Comparison of ENCODE assay signal across 8 cellular contexts in genomic region chr1:241639653-241640148, GRCh38. TPM values are rescaled to one million over a fixed set of nuclear protein-coding genes. Genes with fewer than 3 reads are reported as not detected.
A peak's percentile ranks its signal among the peaks of the same experiment; 100 is the strongest.
DNase-seq lines count a peak whose midpoint lies in the region; ATAC-seq lines count a peak whose summit lies in the region.

No MANE protein-coding gene starts in this region.

- H3K4me3 Mint-ChIP-seq in activated T-cell treated with anti-CD3 and anti-CD28 coated beads, Interleukin-2, amount 50 U/mL, for 4 hours, result peak overlapping the region; percentile 90

- peaks cover 8% of the 10 kb centered on the region for H3K9me3 Mint-ChIP-seq in activated T-cell treated with anti-CD3 and anti-CD28 coated beads, Interleukin-2, amount 50 U/mL, for 4 hours

- DNase-seq in activated CD8-positive, alpha-beta memory T cell treated with anti-CD3 and anti-CD28 coated beads for 24 hours, result peak; percentile 86
- no peak for DNase-seq in activated CD8-positive, alpha-beta memory T cell treated with anti-CD3 and anti-CD28 coated beads, Interleukin-2, amount 50 U/mL, for 4 hours
- DNase-seq in NCI-H1930 (lab: John Stamatoyannopoulos, UW) (peak; percentile 27 to 57), head of caudate nucleus (peak in 31 of 42 donors; percentile 4 to 56 (median 20)), retina (peak; percentile 78), cerebellum (ENCODE audit: low spot score) (no peak)
- DNase-seq in activated T-cell treated with anti-CD3 and anti-CD28 coated beads, Interleukin-2, amount 50 U/mL, for 4 hours, result peak; percentile 6

- ATAC-seq in HG02763 (IDR thresholded peaks at IDR 0.05; ENCODE audit: unreplicated experiment), result peak; percentile 40
- peak; percentile 30 to 38 for ATAC-seq in activated T-cell treated with anti-CD3 and anti-CD28 coated beads, Interleukin-2, amount 50 U/mL, for 4 hours

- intact Hi-C loops in head of caudate nucleus (cut with DNase I), result loop anchor here (5.0 kb wide), 1 partner anchor 208 kb away; the partner anchor contains the start of gene EXO1

- H3K36me3 Mint-ChIP-seq in activated T-cell treated with anti-CD3 and anti-CD28 coated beads, Interleukin-2, amount 50 U/mL, for 4 hours (ENCODE audit: insufficient read depth), result peaks cover 12% of the 10 kb centered on the region

- H3K4me1 Mint-ChIP-seq in activated T-cell treated with anti-CD3 and anti-CD28 coated beads, Interleukin-2, amount 50 U/mL, for 4 hours (ENCODE audit: low read depth), result peaks cover 40% of the 10 kb centered on the region

- no peaks in the 10 kb centered on the region for H3K27me3 Mint-ChIP-seq in activated T-cell treated with anti-CD3 and anti-CD28 coated beads, Interleukin-2, amount 50 U/mL, for 4 hours (ENCODE audit: low read depth)

RNA-seq across cellular contexts. Expression of gene CHML, which starts 0.5 kb away (rescaled TPM):
- 10 to 100 TPM; 27.2 to 46.7 (median 28.9) TPM for total RNA-seq in activated T-cell treated with anti-CD3 and anti-CD28 coated beads, Interleukin-2, amount 50 U/mL, for 4 hours
- 59.8 TPM for total RNA-seq in cerebellum

RNA-seq across cellular contexts. Expression of gene OPN3, which starts 0.5 kb away (rescaled TPM):
- total RNA-seq in activated T-cell treated with anti-CD3 and anti-CD28 coated beads, Interleukin-2, amount 50 U/mL, for 4 hours, result 1 to 10 TPM; 6.2 to 8.5 (median 6.9) TPM
- 10.2 TPM for total RNA-seq in cerebellum

RNA-seq across cellular contexts. Expression of gene WDR64, which starts 12.4 kb away (rescaled TPM):
- total RNA-seq in activated T-cell treated with anti-CD3 and anti-CD28 coated beads, Interleukin-2, amount 50 U/mL, for 4 hours, result under 1 TPM in 2 of 3 donors, not detected in 1; 0.13 to 0.14 TPM
- not detected for total RNA-seq in cerebellum

Comparison
In these comparisons a context has a peak if more than half of its experiments do, and no peak if none do; other contexts are left out.
1. DNase-seq: peak in activated CD8-positive, alpha-beta memory T cell treated with anti-CD3 and anti-CD28 coated beads for 24 hours (single experiment), NCI-H1930 (2 of 2), activated T-cell treated with anti-CD3 and anti-CD28 coated beads, Interleukin-2, amount 50 U/mL, for 4 hours (single experiment), head of caudate nucleus (31 of 42) and retina (single experiment); none in activated CD8-positive, alpha-beta memory T cell treated with anti-CD3 and anti-CD28 coated beads, Interleukin-2, amount 50 U/mL, for 4 hours (single experiment) and cerebellum (single experiment).